Comparison of ENCODE assay signal across 28 cellular contexts in genomic region chr12:116068853-116069252, GRCh38.
"Had no signal": no experiment of that assay in that cellular context is flagged by ENCODE, and none has a peak within 500 bp of the region (broad histone marks: within the 10 kb centered on the region; RNA-seq: fewer than 3 reads in every experiment).

No MANE protein-coding gene starts in this region.

- H3K27me3 Mint-ChIP-seq: activated CD8-positive, alpha-beta T cell treated with anti-CD3 and anti-CD28 coated beads for 36 hours; activated naive CD4-positive, alpha-beta T cell treated with anti-CD3 and anti-CD28 coated beads, Interleukin-2, amount 50 U/mL, for 24 hours; activated naive CD8-positive, alpha-beta T cell treated with anti-CD3 and anti-CD28 coated beads, Interleukin-2, amount 50 U/mL, for 24 hours; effector memory CD8-positive, alpha-beta T cell; progenitor cell of endocrine pancreas had no signal

- H3K27me3 ChIP-seq: ovary, sigmoid colon, suprapubic skin, tibial artery had no signal

- H3K27ac Mint-ChIP-seq: activated CD8-positive, alpha-beta T cell treated with anti-CD3 and anti-CD28 coated beads for 36 hours; activated naive CD4-positive, alpha-beta T cell treated with anti-CD3 and anti-CD28 coated beads, Interleukin-2, amount 50 U/mL, for 24 hours; activated naive CD8-positive, alpha-beta T cell treated with anti-CD3 and anti-CD28 coated beads, Interleukin-2, amount 50 U/mL, for 24 hours; activated T-helper 2 cell treated with anti-CD3 and anti-CD28 coated beads, Interferon-gamma antibody, Interleukin-2, Interleukin-4, amounts not matched to agents 10 μg/mL and 5 μg/mL and 100 μg/mL, durations not matched to agents 14 hours and 24 hours and 36 hours; effector memory CD8-positive, alpha-beta T cell; nephron; progenitor cell of endocrine pancreas; T-helper 2 cell treated with Interferon-gamma antibody and Interleukin-4, amounts not matched to agents 5 μg/mL and 100 μg/mL, for 36 hours had no signal

- H3K27ac ChIP-seq: ovary, sigmoid colon, suprapubic skin, tibial artery had no signal

- H3K9me3 Mint-ChIP-seq: activated CD8-positive, alpha-beta T cell treated with anti-CD3 and anti-CD28 coated beads for 36 hours; activated naive CD4-positive, alpha-beta T cell treated with anti-CD3 and anti-CD28 coated beads, Interleukin-2, amount 50 U/mL, for 24 hours; activated naive CD8-positive, alpha-beta T cell treated with anti-CD3 and anti-CD28 coated beads, Interleukin-2, amount 50 U/mL, for 24 hours; activated T-helper 2 cell treated with anti-CD3 and anti-CD28 coated beads, Interferon-gamma antibody, Interleukin-2, Interleukin-4, amounts not matched to agents 10 μg/mL and 5 μg/mL and 100 μg/mL, durations not matched to agents 14 hours and 24 hours and 36 hours; effector memory CD8-positive, alpha-beta T cell; immature natural killer cell; nephron; T-helper 2 cell treated with Interferon-gamma antibody and Interleukin-4, amounts not matched to agents 5 μg/mL and 100 μg/mL, for 36 hours had no signal

- ATAC-seq: activated CD8-positive, alpha-beta T cell treated with anti-CD3 and anti-CD28 coated beads for 36 hours; activated naive CD8-positive, alpha-beta T cell treated with anti-CD3 and anti-CD28 coated beads, Interleukin-2, amount 50 U/mL, for 24 hours; effector memory CD8-positive, alpha-beta T cell; left colon had no signal

- H3K36me3 ChIP-seq: ovary, sigmoid colon, suprapubic skin, tibial artery had no signal

- H3K36me3 Mint-ChIP-seq: activated naive CD4-positive, alpha-beta T cell treated with anti-CD3 and anti-CD28 coated beads, Interleukin-2, amount 50 U/mL, for 24 hours; immature natural killer cell had no signal

- H3K9me3 ChIP-seq: ovary, sigmoid colon, suprapubic skin, tibial artery had no signal

- FAIRE-seq: kidney had no signal

- H3K4me3 ChIP-seq: ovary, sigmoid colon, suprapubic skin, tibial artery had no signal

- DNase-seq: activated CD4-positive, alpha-beta T cell treated with anti-CD3 and anti-CD28 coated beads, Interleukin-2, amount 50 U/mL, for 1 hour; activated CD8-positive, alpha-beta T cell treated with anti-CD3 and anti-CD28 coated beads for 36 hours; activated naive CD8-positive, alpha-beta T cell treated with anti-CD3 and anti-CD28 coated beads, Interleukin-2, amount 50 U/mL, for 24 hours; activated T-cell treated with anti-CD3 and anti-CD28 coated beads, Interleukin-2, amount 50 U/mL, for 48 hours; amygdala; caudate nucleus; cortex of kidney; effector memory CD8-positive, alpha-beta T cell; erythroblast; head of caudate nucleus; hypothalamus; immature natural killer cell; kidney; left colon; midbrain; ovary; sigmoid colon; stimulated activated CD4-positive, alpha-beta T cell treated with anti-CD3 and anti-CD28 coated beads, Interleukin-15, amount 100 ng/mL, for 24 hours; stimulated activated CD4-positive, alpha-beta T cell treated with anti-CD3 and anti-CD28 coated beads, Interleukin-2, amount 100 ng/mL, for 24 hours; stimulated activated naive CD4-positive, alpha-beta T cell; T-helper 1 cell; tibial artery had no signal

- H3K4me3 Mint-ChIP-seq: activated CD8-positive, alpha-beta T cell treated with anti-CD3 and anti-CD28 coated beads for 36 hours; activated naive CD4-positive, alpha-beta T cell treated with anti-CD3 and anti-CD28 coated beads, Interleukin-2, amount 50 U/mL, for 24 hours; activated naive CD8-positive, alpha-beta T cell treated with anti-CD3 and anti-CD28 coated beads, Interleukin-2, amount 50 U/mL, for 24 hours; effector memory CD8-positive, alpha-beta T cell; immature natural killer cell; nephron; T-helper 2 cell treated with Interferon-gamma antibody and Interleukin-4, amounts not matched to agents 5 μg/mL and 100 μg/mL, for 36 hours had no signal
